ENCODE assay signal across 12 cellular contexts in genomic region chr7:1124164-1124563, GRCh38. TPM values are rescaled to one million over a fixed set of nuclear protein-coding genes. Genes with fewer than 3 reads are reported as not detected.
DNase-seq lines count a peak whose midpoint lies in the region; TF ChIP-seq lines count a peak whose summit lies in the region.
"Had no signal": no experiment of that assay in that cellular context is flagged by ENCODE, and none has a peak within 500 bp of the region (broad histone marks: within the 10 kb centered on the region; RNA-seq: fewer than 3 reads in every experiment).

No MANE protein-coding gene starts in this region.

- H3K9me3 ChIP-seq in esophagus squamous epithelium = no peaks in the 10 kb centered on the region
- H3K9me3 ChIP-seq in mesenchymal stem cell (ENCODE audit: control insufficient read depth, low read length) = no peaks in the 10 kb centered on the region
- H3K9me3 ChIP-seq in thyroid gland = no peaks in the 10 kb centered on the region

- no peak overlapping the region for H3K23ac ChIP-seq in mesenchymal stem cell (ENCODE audit: low read length in 2 of 2)

- H3K9ac ChIP-seq in mesenchymal stem cell (ENCODE audit: low read length) = peak overlapping the region; percentile 92

- no peak overlapping the region for H2AFZ ChIP-seq in mesenchymal stem cell (ENCODE audit: low read depth, low read length)

- in situ Hi-C loops in GM13976 (cut with MboI; ENCODE audit: low sequenced_read_pairs, unreplicated experiment) = no loop called here

- H3K4me3 ChIP-seq in esophagus squamous epithelium = peak overlapping the region in 2 of 4 donors; percentile 21 to 52
- peak overlapping the region in 1 of 2 experiments; percentile 75 for H3K4me3 ChIP-seq in mesenchymal stem cell (ENCODE audit: insufficient read depth in 1 of 2, low read depth in 1 of 2, low read length in 2 of 2)
- H3K4me3 ChIP-seq in thyroid gland (replicated peaks in 1 of 3) = no peak overlapping the region

- H2AK5ac ChIP-seq in mesenchymal stem cell (ENCODE audit: low read length, severe bottlenecking) = no peak overlapping the region

- no peak overlapping the region for H2BK5ac ChIP-seq in mesenchymal stem cell (ENCODE audit: low read depth, low read length, poor library complexity, severe bottlenecking)

- H3K4ac ChIP-seq in mesenchymal stem cell (ENCODE audit: low read depth in 1 of 2, low read length in 2 of 2) = peak overlapping the region; percentile 61 to 65

- H3K14ac ChIP-seq in mesenchymal stem cell (ENCODE audit: low read length in 2 of 2) = no peak overlapping the region

- no peak overlapping the region for H2BK15ac ChIP-seq in mesenchymal stem cell (ENCODE audit: low read depth, poor library complexity, severe bottlenecking)

- H3K4me2 ChIP-seq in mesenchymal stem cell (ENCODE audit: low read length, poor library complexity, severe bottlenecking) = no peak overlapping the region

- DNase-seq in RPMI7951 (ENCODE audit: low read depth) (peak; percentile 74), esophagus squamous epithelium (lab: John Stamatoyannopoulos, UW) (no peak), mesenchymal stem cell (no peak), thyroid gland (peak; percentile 32 to 37), DMS53 treated with DMSO at 0.1 percent for 48 hours (lab: John Stamatoyannopoulos, UW; ENCODE audit: unreplicated experiment) (no peak), putamen (ENCODE audit: low spot score) (no peak), GM13976 (ENCODE audit: low spot score) (no peak)
- no peak for DNase-seq in effector CD8-positive, alpha-beta T cell (lab: John Stamatoyannopoulos, UW)
- DNase-seq: NCI-H1436; stimulated activated CD4-positive, alpha-beta T cell treated with anti-CD3 and anti-CD28 coated beads, Interleukin-12 subunit alpha, Interleukin-12 subunit beta, amount 100 ng/mL, for 4 hours; T-helper 17 cell had no signal

- H3K79me1 ChIP-seq in mesenchymal stem cell (replicated peaks; ENCODE audit: low read length, poor library complexity, severe bottlenecking) = peaks cover 38% of the 10 kb centered on the region

- H3K18ac ChIP-seq in mesenchymal stem cell (ENCODE audit: low read depth in 1 of 2, low read length in 2 of 2) = peak overlapping the region in 1 of 2 experiments; percentile 45

- H3K27me3 ChIP-seq in esophagus squamous epithelium (no peaks in the 10 kb centered on the region), mesenchymal stem cell (ENCODE audit: control insufficient read depth in 1 of 2, insufficient read depth in 1 of 2, low read length in 2 of 2) (no peaks in the 10 kb centered on the region), thyroid gland (no peaks in the 10 kb centered on the region)

- H3K36me3 ChIP-seq in esophagus squamous epithelium (peaks cover 0 to 17% (median 0%) of the 10 kb centered on the region in 3 donors), mesenchymal stem cell (ENCODE audit: control insufficient read depth in 1 of 2, insufficient read depth in 2 of 2, low read depth in 1 of 2, low read length in 2 of 2) (peaks cover 12 to 44% of the 10 kb centered on the region in 2 experiments), thyroid gland (no peaks in the 10 kb centered on the region)

- peaks cover 6 to 26% (median 10%) of the 10 kb centered on the region in 3 donors for H3K4me1 ChIP-seq in esophagus squamous epithelium
- H3K4me1 ChIP-seq in mesenchymal stem cell (ENCODE audit: control insufficient read depth, insufficient read depth, low read depth, low read length) = peaks cover 37% of the 10 kb centered on the region
- peaks cover 31 to 44% of the 10 kb centered on the region in 2 donors for H3K4me1 ChIP-seq in thyroid gland

- TF ChIP-seq POLR2A in esophagus squamous epithelium (IDR thresholded peaks at IDR 0.05) (no peak), thyroid gland (IDR thresholded peaks at IDR 0.05) (no peak)

- peak overlapping the region; percentile 3 to 32 for H2BK12ac ChIP-seq in mesenchymal stem cell (ENCODE audit: low read length in 2 of 2)

- H3K27ac ChIP-seq in esophagus squamous epithelium (peak overlapping the region; percentile 40 to 83 (median 62)), mesenchymal stem cell (ENCODE audit: low read length, poor library complexity, severe bottlenecking) (peak overlapping the region; percentile 27), thyroid gland (peak overlapping the region; percentile 58 to 87 (median 81))
- H3K27ac ChIP-seq: HL-60 had no signal

- H4K91ac ChIP-seq in mesenchymal stem cell (ENCODE audit: low read length) = peak overlapping the region; percentile 61

- H4K8ac ChIP-seq in mesenchymal stem cell (ENCODE audit: low read length) = peak overlapping the region; percentile 66

- WGBS in esophagus squamous epithelium, 2 donors = 71 to 80% methylated on average over 1 of the region's 11 CpGs
- 94% methylated on average over 8 of the region's 11 CpGs for WGBS in mesenchymal stem cell
- 49 to 57% methylated on average over 10 to 11 of the region's 11 CpGs for WGBS in thyroid gland, 2 donors

- TF ChIP-seq CTCF in esophagus squamous epithelium (IDR thresholded peaks at IDR 0.05) (no peak), thyroid gland (IDR thresholded peaks at IDR 0.05) (no peak), GM13976 (IDR thresholded peaks at IDR 0.05; ENCODE audit: borderline replicate concordance, control extremely low read depth, extremely low read depth, insufficient read depth, missing control alignments) (no peak)

- intact Hi-C loops in esophagus squamous epithelium (cut with DNase I) = no loop called here
- intact Hi-C loops in thyroid gland (cut with DNase I) = loop anchor here (5.0 kb wide), 1 partner anchor 37 kb away; the partner anchor contains the start of gene GPER1

- H2BK120ac ChIP-seq in mesenchymal stem cell (ENCODE audit: low read depth, low read length) = no peak overlapping the region

RNA-seq across cellular contexts. Expression of gene ZFAND2A, which starts 35.8 kb away (rescaled TPM):
- total RNA-seq in RPMI7951 (2014; rRNA removed; shearing (Covaris generic)) = 33.0 and 34.9 TPM in 2 replicates
- total RNA-seq in esophagus squamous epithelium = 10 to 100 TPM in 3 of 4 donors, 1 to 10 TPM in 1; 6.4 to 23.3 (median 14.0) TPM
- 16.9 TPM for polyA plus RNA-seq in mesenchymal stem cell (2013, experiment 1 of 2)
- 17.7 TPM for polyA plus RNA-seq in mesenchymal stem cell (2013, experiment 2 of 2)
- total RNA-seq in thyroid gland = 10 to 100 TPM; 27.5 to 57.0 (median 37.4) TPM

RNA-seq across cellular contexts. Expression of gene GPER1, which starts 36.3 kb away (rescaled TPM):
- 0.39 and 0.84 TPM in 2 replicates for total RNA-seq in RPMI7951 (2014; rRNA removed; shearing (Covaris generic))
- total RNA-seq in esophagus squamous epithelium (1 to 10 TPM in 3 of 4 donors, under 1 TPM in 1; 0.87 to 2.3 (median 1.5) TPM), thyroid gland (10 to 100 TPM; 12.5 to 29.2 (median 21.2) TPM)
- polyA plus RNA-seq in mesenchymal stem cell (2013, experiment 1 of 2) = 3.9 TPM
- 4.0 TPM for polyA plus RNA-seq in mesenchymal stem cell (2013, experiment 2 of 2)

Comparison
In these comparisons a context has a peak if more than half of its experiments do, and no peak if none do; other contexts are left out.
1. DNase-seq: peak in RPMI7951 (single experiment) and thyroid gland (2 of 2); none in esophagus squamous epithelium (single experiment), mesenchymal stem cell (single experiment), DMS53 treated with DMSO at 0.1 percent for 48 hours (single experiment), putamen (single experiment), effector CD8-positive, alpha-beta T cell (single experiment) and GM13976 (single experiment).
2. H3K27ac ChIP-seq: peak in every context shown above with its lines; median percentile 81 in thyroid gland; 62 in esophagus squamous epithelium; 27 in mesenchymal stem cell.